In the genomic region with DNA sequence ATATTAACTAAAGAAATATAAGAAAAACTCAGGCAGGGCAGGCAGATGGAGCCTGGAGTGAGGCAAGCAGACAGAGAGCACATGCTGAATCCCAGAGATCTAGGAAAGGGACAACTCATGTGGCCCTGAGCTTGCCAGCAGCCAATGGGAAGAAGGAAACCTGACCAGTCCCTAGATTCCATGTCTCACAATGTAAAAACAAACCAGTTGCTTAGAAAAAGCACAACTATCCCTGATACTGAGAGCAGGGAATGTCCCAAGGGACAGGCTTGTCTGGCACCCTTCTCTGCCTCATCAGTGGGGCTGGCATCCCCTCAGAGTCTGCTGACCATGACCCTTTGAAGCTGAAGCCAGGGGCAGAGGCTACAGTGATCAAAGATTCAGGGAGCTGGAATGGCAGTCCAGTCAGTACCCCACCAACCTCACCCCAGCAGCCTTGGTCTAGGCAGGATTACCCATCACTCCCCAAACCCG, we compare ENCODE assay signal across 9 cellular contexts. TPM values are rescaled to one million over a fixed set of nuclear protein-coding genes. Genes with fewer than 3 reads are reported as not detected.
DNase-seq lines count a peak whose midpoint lies in the region; TF ChIP-seq lines count a peak whose summit lies in the region.
"Had no signal": no experiment of that assay in that cellular context is flagged by ENCODE, and none has a peak within 500 bp of the region (broad histone marks: within the 10 kb centered on the region; RNA-seq: fewer than 3 reads in every experiment).

No MANE protein-coding gene starts in this region.

- H3K36me3 ChIP-seq in esophagus (ENCODE audit: control insufficient read depth in 2 of 2, insufficient read depth in 2 of 2, low read length in 1 of 2) (no peaks in the 10 kb centered on the region), ovary (no peaks in the 10 kb centered on the region)

- DNase-seq in AG08395 (ENCODE audit: low spot score) (peak; percentile 63), LHCN-M2 (ENCODE audit: low read depth) (peak; percentile 84), ovary (peak in 1 of 5 donors; percentile 63), nucleus accumbens (lab: John Stamatoyannopoulos, UW) (no peak), NCI-H2107 (lab: John Stamatoyannopoulos, UW) (no peak), NCI-H1417 treated with DMSO at 0.1 percent for 48 hours (lab: John Stamatoyannopoulos, UW) (no peak), D341Med (ENCODE audit: low spot score) (no peak)
- DNase-seq: MM.1S had no signal

- WGBS in esophagus, 2 donors, result 4 to 20% methylated on average over 1 of the region's 1 CpG
- 14 to 18% (median 18%) methylated on average over 1 of the region's 1 CpG for WGBS in ovary, 3 donors

- no peaks in the 10 kb centered on the region for H3K27me3 ChIP-seq in esophagus (ENCODE audit: control insufficient read depth in 1 of 2, insufficient read depth in 2 of 2, low read length in 2 of 2)
- no peaks in the 10 kb centered on the region for H3K27me3 ChIP-seq in ovary

- H3K4me1 ChIP-seq in esophagus (ENCODE audit: control insufficient read depth in 2 of 2, insufficient read depth in 2 of 2, low read length in 1 of 2), result peaks cover 29 to 30% of the 10 kb centered on the region in 2 donors
- H3K4me1 ChIP-seq in ovary (ENCODE audit: insufficient read depth), result peaks cover 30% of the 10 kb centered on the region

- no peak for TF ChIP-seq EP300 in ovary (IDR thresholded peaks at IDR 0.05)

- no peak for TF ChIP-seq POLR2A in ovary (IDR thresholded peaks at IDR 0.05)

- H3K4me3 ChIP-seq in esophagus (ENCODE audit: low read depth in 1 of 2, low read length in 2 of 2) (no peak overlapping the region), ovary (no peak overlapping the region)

- TF ChIP-seq CTCF in ovary (IDR thresholded peaks at IDR 0.05), result no peak

- H3K27ac ChIP-seq in esophagus (ENCODE audit: low read depth in 2 of 2, low read length in 1 of 2) (peak overlapping the region; percentile 70 to 93), ovary (peak overlapping the region; percentile 80 to 84)

- intact Hi-C loops in ovary (cut with DNase I), result no loop called here

- H3K9me3 ChIP-seq in esophagus (ENCODE audit: control insufficient read depth in 2 of 2, insufficient read depth in 1 of 2, low read depth in 1 of 2, low read length in 1 of 2), result no peaks in the 10 kb centered on the region
- no peaks in the 10 kb centered on the region for H3K9me3 ChIP-seq in ovary

RNA-seq across cellular contexts. Expression of a gene that starts 27.8 kb away (rescaled TPM):
- total RNA-seq in LHCN-M2 (2014; rRNA removed), result 106 and 143 TPM in 2 replicates
- polyA plus RNA-seq in LHCN-M2 (2012), result 136 TPM
- polyA plus RNA-seq in esophagus, result 10 to 100 TPM; 37.6 to 55.0 TPM
- total RNA-seq in ovary, result 100 to 1,000 TPM in 4 of 7 donors, 10 to 100 TPM in 3; 27.3 to 294 (median 116) TPM
- 10 to 100 TPM; 37.9 to 65.0 TPM for polyA plus RNA-seq in ovary

Comparison
In these comparisons a context has a peak if more than half of its experiments do, and no peak if none do; other contexts are left out.
1. DNase-seq: peak in AG08395 (single experiment) and LHCN-M2 (single experiment); none in nucleus accumbens (0 of 56), NCI-H2107 (single experiment), NCI-H1417 treated with DMSO at 0.1 percent for 48 hours (single experiment) and D341Med (single experiment).